Comparison of ENCODE assay signal across 1 cellular context in the genomic region with DNA sequence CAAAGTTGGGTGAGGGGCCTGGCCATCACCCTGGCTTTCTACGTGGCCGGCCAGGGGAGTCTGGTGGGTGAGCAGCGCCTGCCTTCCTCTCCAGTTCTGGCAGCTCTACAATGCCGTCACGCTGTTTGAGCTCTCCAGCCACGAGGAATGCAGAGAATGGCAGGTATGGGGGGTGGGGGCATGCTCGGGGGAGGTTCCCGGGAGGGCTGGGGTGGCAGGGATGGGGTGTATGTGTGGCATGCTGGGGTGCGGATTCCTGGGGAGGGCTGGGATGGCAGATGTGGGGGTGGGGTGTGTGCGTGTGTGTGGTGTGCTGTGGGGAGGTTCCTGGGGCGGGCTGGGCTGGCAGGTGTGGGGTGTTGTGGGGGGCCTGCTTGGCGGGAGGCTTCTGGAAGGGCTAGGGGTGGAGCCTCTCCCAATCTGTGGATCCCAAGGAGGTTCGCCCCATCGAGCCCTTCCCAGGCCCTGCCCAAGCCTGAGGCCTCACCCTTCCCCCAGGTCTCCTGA.
TF ChIP-seq lines count a peak whose summit lies in the region.

No MANE protein-coding gene starts in this region.

TF ChIP-seq in HCT116, 20 proteins besides CTCF, POLR2A, EP300 and RAD21 (continued from another document):
- no peak for TF ChIP-seq FOSL1 (IDR thresholded peaks at IDR 0.05; ENCODE audit: low read depth)
